In the genomic region with DNA sequence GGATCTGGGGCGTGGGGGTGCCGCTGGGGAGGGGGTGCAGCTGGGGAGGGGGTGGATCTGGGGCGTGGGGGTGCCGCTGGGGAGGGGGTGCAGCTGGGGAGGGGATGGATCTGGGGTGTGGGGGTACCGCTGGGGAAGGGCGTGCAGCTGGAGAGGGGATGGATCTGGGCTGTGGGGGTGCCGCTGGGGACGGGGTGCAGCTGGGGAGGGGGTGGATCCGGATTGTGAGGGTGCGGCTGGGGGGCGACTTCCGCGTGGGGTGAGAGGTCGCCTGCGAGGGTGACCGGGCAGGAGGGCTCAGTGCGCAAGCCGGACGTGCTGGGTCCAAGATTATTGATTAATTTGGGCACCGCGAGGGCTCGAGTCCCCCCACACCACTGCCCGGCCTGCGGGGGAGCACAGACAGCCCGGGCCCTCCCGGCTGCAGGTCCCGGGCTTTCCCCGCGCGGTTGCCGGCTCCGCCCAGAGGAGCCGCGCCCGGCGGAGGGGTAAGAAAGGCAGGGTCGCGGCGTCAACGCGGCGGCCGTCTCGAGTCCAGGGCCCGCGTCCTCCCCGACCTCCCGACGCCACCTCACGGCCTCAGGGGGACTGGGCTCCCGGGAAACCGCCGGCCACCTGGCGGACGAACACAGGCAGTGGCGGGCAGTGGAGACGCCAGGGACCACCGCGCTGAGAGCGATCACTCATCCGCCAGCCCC, we compare ENCODE assay signal across 8 cellular contexts. TPM values are rescaled to one million over a fixed set of nuclear protein-coding genes. Genes with fewer than 3 reads are reported as not detected.
DNase-seq lines count a peak whose midpoint lies in the region; ATAC-seq and TF ChIP-seq lines count a peak whose summit lies in the region.

No MANE protein-coding gene starts in this region.

- intact Hi-C loops in Caco-2 (cut with micrococcal nuclease; ENCODE audit: unreplicated experiment) = loop anchor here (1.0 to 5.0 kb wide), 2 partner anchors 16 to 56 kb away; a partner anchor contains a TSS

- H3K4me3 Mint-ChIP-seq in Caco-2 (ENCODE audit: unreplicated experiment) = peak overlapping the region; percentile 81

- H3K27me3 Mint-ChIP-seq in Caco-2 (ENCODE audit: insufficient read depth, unreplicated experiment) = no peaks in the 10 kb centered on the region

- H3K4me1 Mint-ChIP-seq in Caco-2 (ENCODE audit: low read depth, unreplicated experiment) = peaks cover 16% of the 10 kb centered on the region

- peak; percentile 89 to 90 for DNase-seq in Caco-2
- DNase-seq in NCI-H524 treated with DMSO at 0.1 percent for 48 hours (lab: John Stamatoyannopoulos, UW) = peak; percentile 50
- DNase-seq in adipocyte (ENCODE audit: low read depth) = no peak
- DNase-seq in CD1c-positive myeloid dendritic cell (ENCODE audit: extremely low spot score) = no peak

- H3K36me3 Mint-ChIP-seq in Caco-2 (ENCODE audit: insufficient read depth, unreplicated experiment) = peaks cover 56% of the 10 kb centered on the region

- CTCF ChIA-PET in Caco-2 (lab: Charles Lee) = interaction anchor here (0.6 to 3.4 kb wide), 5 partner anchors 16 to 396 kb away, joined by 3 to 33 read pairs (median 7); a partner anchor contains a TSS

- H3K27me3 ChIP-seq in Caco-2 (replicated peaks; ENCODE audit: control insufficient read depth, insufficient read depth, low read length) (no peaks in the 10 kb centered on the region), adipocyte (replicated peaks; ENCODE audit: control insufficient read depth, insufficient read depth, low read length) (no peaks in the 10 kb centered on the region), iPS-18a (ENCODE audit: control insufficient read depth, insufficient read depth, low read length) (no peaks in the 10 kb centered on the region), skeletal muscle tissue (ENCODE audit: control insufficient read depth in 3 of 3, insufficient read depth in 3 of 3, low read length in 3 of 3) (no peaks in the 10 kb centered on the region)

- peak; percentile 29 for ATAC-seq in GM19372 (IDR thresholded peaks at IDR 0.05; ENCODE audit: low read depth, unreplicated experiment)
- ATAC-seq in HG03432 (IDR thresholded peaks at IDR 0.05; ENCODE audit: unreplicated experiment) = peak; percentile 56

- TF ChIP-seq CTCF in Caco-2 (IDR thresholded peaks at IDR 0.05; ENCODE audit: insufficient read depth in 1 of 2, low read depth in 1 of 2, low read length in 1 of 2, severe bottlenecking in 1 of 2, unreplicated experiment in 1 of 2) = peak; percentile 49 to 84

- H3K9me3 ChIP-seq in Caco-2 (no peaks in the 10 kb centered on the region), adipocyte (ENCODE audit: control insufficient read depth, low read length) (no peaks in the 10 kb centered on the region), iPS-18a (ENCODE audit: control insufficient read depth, low read depth, low read length) (no peaks in the 10 kb centered on the region), skeletal muscle tissue (ENCODE audit: control insufficient read depth in 3 of 3, low read length in 3 of 3) (no peaks in the 10 kb centered on the region)

- peaks cover 4% of the 10 kb centered on the region for H3K9me3 Mint-ChIP-seq in Caco-2 (ENCODE audit: unreplicated experiment)

- H3K9ac ChIP-seq in adipocyte (ENCODE audit: low read length) = peak overlapping the region; percentile 78
- no peak overlapping the region for H3K9ac ChIP-seq in iPS-18a (ENCODE audit: low read length)
- peak overlapping the region; percentile 68 to 88 (median 72) for H3K9ac ChIP-seq in skeletal muscle tissue (ENCODE audit: low read depth in 1 of 3, low read length in 3 of 3)

- H3K27ac Mint-ChIP-seq in Caco-2 (ENCODE audit: unreplicated experiment) = peak overlapping the region; percentile 66

- POLR2A ChIA-PET in Caco-2 (lab: Charles Lee) = interaction anchor here (0.6 to 1.5 kb wide), 5 partner anchors 16 to 1228 kb away, joined by 3 to 8 read pairs (median 5); no protein-coding TSS in a partner anchor

- H3K4me1 ChIP-seq in Caco-2 (peaks cover 5% of the 10 kb centered on the region; the same call in 1 of the 2 replicates), adipocyte (ENCODE audit: control insufficient read depth, insufficient read depth, low read length) (peaks cover 24% of the 10 kb centered on the region), iPS-18a (ENCODE audit: control insufficient read depth, low read depth, low read length) (no peaks in the 10 kb centered on the region), skeletal muscle tissue (ENCODE audit: control insufficient read depth in 3 of 3, insufficient read depth in 3 of 3, low read length in 3 of 3) (peaks cover 27 to 40% (median 39%) of the 10 kb centered on the region in 3 donors)

- no peaks in the 10 kb centered on the region; the same call in 1 of the 2 replicates for H3K36me3 ChIP-seq in Caco-2 (ENCODE audit: control insufficient read depth, insufficient read depth, low read length)
- H3K36me3 ChIP-seq in adipocyte (ENCODE audit: control insufficient read depth, insufficient read depth, low read length, severe bottlenecking) = peaks cover 20% of the 10 kb centered on the region
- H3K36me3 ChIP-seq in iPS-18a (ENCODE audit: control insufficient read depth, low read depth, low read length) = peaks cover 19% of the 10 kb centered on the region
- H3K36me3 ChIP-seq in skeletal muscle tissue (ENCODE audit: control insufficient read depth in 3 of 3, insufficient read depth in 3 of 3, low read length in 3 of 3) = peaks cover 17 to 22% (median 18%) of the 10 kb centered on the region in 3 donors

- no peak overlapping the region for H3K27ac ChIP-seq in iPS-18a (ENCODE audit: low read length)
- peak overlapping the region; percentile 83 for H3K27ac ChIP-seq in skeletal muscle tissue (ENCODE audit: low read depth, low read length)

- H3K4me3 ChIP-seq in Caco-2 (ENCODE audit: low read depth, low read length) = peak overlapping the region; percentile 81
- peak overlapping the region; percentile 80 for H3K4me3 ChIP-seq in adipocyte (ENCODE audit: low read length)
- peak overlapping the region; percentile 54 for H3K4me3 ChIP-seq in iPS-18a (ENCODE audit: low read length)
- peak overlapping the region; percentile 51 to 76 (median 67) for H3K4me3 ChIP-seq in skeletal muscle tissue (ENCODE audit: low read length in 3 of 3)

- no TSS peak for BruUV-seq in Caco-2 (replicated peaks; lab: Mats Ljungman, UMichigan)

RNA-seq across cellular contexts. Expression of a gene that starts 0.6 kb away (rescaled TPM):
- total RNA-seq in Caco-2 (2022) (44.2 and 48.6 TPM in 2 replicates), skeletal muscle tissue (32.9 TPM)

RNA-seq across cellular contexts. Expression of a gene that starts 0.9 kb away (rescaled TPM):
- 1.8 TPM in 2 replicates for total RNA-seq in Caco-2 (2022)
- total RNA-seq in skeletal muscle tissue = 1.0 TPM

RNA-seq across cellular contexts. Expression of a gene that starts 27.6 kb away (rescaled TPM):
- total RNA-seq in Caco-2 (2022) (51.9 and 58.4 TPM in 2 replicates), skeletal muscle tissue (13.0 TPM)

RNA-seq across cellular contexts. Expression of a gene that starts 39.2 kb away (rescaled TPM):
- total RNA-seq in Caco-2 (2022) (66.3 and 66.9 TPM in 2 replicates), skeletal muscle tissue (13.0 TPM)

RNA-seq across cellular contexts. Expression of a gene that starts 54.4 kb away (rescaled TPM):
- 61.1 and 66.6 TPM in 2 replicates for total RNA-seq in Caco-2 (2022)
- 14.6 TPM for total RNA-seq in skeletal muscle tissue

Comparison
In these comparisons a context has a peak if more than half of its experiments do, and no peak if none do; other contexts are left out.
1. DNase-seq: peak in Caco-2 (2 of 2) and NCI-H524 treated with DMSO at 0.1 percent for 48 hours (single experiment); none in adipocyte (single experiment) and CD1c-positive myeloid dendritic cell (single experiment).
2. Peak in every context shown above with its lines, with median percentiles within 50 percentile points of each other: H3K4me3 ChIP-seq.